ENCODE assay signal across 1 cellular context in genomic region chr7:74178632-74179031, GRCh38.
TF ChIP-seq lines count a peak whose summit lies in the region.

No MANE protein-coding gene starts in this region.

TF ChIP-seq in GM12878, 131 proteins besides CTCF, POLR2A, EP300 and RAD21 (continued from another document):
- no peak for TF ChIP-seq BMI1 (IDR thresholded peaks at IDR 0.05; ENCODE audit: borderline replicate concordance)
- no peak for TF ChIP-seq TBL1XR1 (IDR thresholded peaks at IDR 0.05; ENCODE audit: low read depth, low read length)
- no peak for TF ChIP-seq ATF2 (IDR thresholded peaks at IDR 0.05; ENCODE audit: low read length)
- no peak for TF ChIP-seq E2F8 (IDR thresholded peaks at IDR 0.05; ENCODE audit: low read depth, partially characterized antibody)
- TF ChIP-seq CHD1 (IDR thresholded peaks at IDR 0.05; ENCODE audit: low read depth, low read length): no peak
- no peak for TF ChIP-seq E2F4 (IDR thresholded peaks at IDR 0.05; ENCODE audit: low read depth, low read length)
- no peak for TF ChIP-seq FOXK2 (IDR thresholded peaks at IDR 0.05)
- TF ChIP-seq CREB1 (IDR thresholded peaks at IDR 0.05; ENCODE audit: low read depth): peak; percentile 43; the same call in 1 of the 2 replicates
- no peak for TF ChIP-seq ZBTB33 (IDR thresholded peaks at IDR 0.05)
- TF ChIP-seq USF1 (IDR thresholded peaks at IDR 0.05; ENCODE audit: borderline replicate concordance, extremely low read length, insufficient read depth, low read depth, low read length): no peak
- no peak; the same call in 1 of the 2 replicates for TF ChIP-seq CREM (IDR thresholded peaks at IDR 0.05; ENCODE audit: low read depth)
- TF ChIP-seq ZBTB40 (IDR thresholded peaks at IDR 0.05; ENCODE audit: borderline replicate concordance): no peak
- TF ChIP-seq CEBPB (IDR thresholded peaks at IDR 0.05; ENCODE audit: borderline replicate concordance in 1 of 2, low read depth in 2 of 2, low read length in 2 of 2): peak in 1 of 2 experiments; percentile 49; a peak in 1 of 4 replicates
- TF ChIP-seq SUZ12 (IDR thresholded peaks at IDR 0.05; ENCODE audit: unreplicated experiment): no peak
- no peak for TF ChIP-seq CHD4 (IDR thresholded peaks at IDR 0.05)
- 0 out of 2 replicates have a peak, but pooled peaks have one; percentile 33 for TF ChIP-seq ATF7 (IDR thresholded peaks at IDR 0.05; ENCODE audit: low read depth)
- no peak for TF ChIP-seq BRCA1 (IDR thresholded peaks at IDR 0.05; ENCODE audit: low read depth, low read length)
- TF ChIP-seq PAX8 (IDR thresholded peaks at IDR 0.05): no peak
- 0 out of 2 replicates have a peak, but pooled peaks have one; percentile 24 for TF ChIP-seq BACH1 (IDR thresholded peaks at IDR 0.05; ENCODE audit: borderline replicate concordance)
- TF ChIP-seq REST (IDR thresholded peaks at IDR 0.05; ENCODE audit: low read depth, low read length): no peak
- TF ChIP-seq TAF1 (IDR thresholded peaks at IDR 0.05; ENCODE audit: borderline replicate concordance, low read depth, low read length): no peak
- no peak for TF ChIP-seq BCLAF1 (IDR thresholded peaks at IDR 0.05)
- TF ChIP-seq EGR1 (IDR thresholded peaks at IDR 0.05; ENCODE audit: borderline replicate concordance in 1 of 2, low read depth in 2 of 2, low read length in 2 of 2): no peak
- no peak for TF ChIP-seq TCF7 (IDR thresholded peaks at IDR 0.05; ENCODE audit: borderline replicate concordance)
- no peak for TF ChIP-seq RELA (IDR thresholded peaks at IDR 0.05; ENCODE audit: borderline replicate concordance, partially characterized antibody)
- TF ChIP-seq GATAD2B (conservative IDR thresholded peaks at IDR 0.05; ENCODE audit: low read depth): no peak
